Comparison of ENCODE assay signal across 11 cellular contexts in the genomic region with DNA sequence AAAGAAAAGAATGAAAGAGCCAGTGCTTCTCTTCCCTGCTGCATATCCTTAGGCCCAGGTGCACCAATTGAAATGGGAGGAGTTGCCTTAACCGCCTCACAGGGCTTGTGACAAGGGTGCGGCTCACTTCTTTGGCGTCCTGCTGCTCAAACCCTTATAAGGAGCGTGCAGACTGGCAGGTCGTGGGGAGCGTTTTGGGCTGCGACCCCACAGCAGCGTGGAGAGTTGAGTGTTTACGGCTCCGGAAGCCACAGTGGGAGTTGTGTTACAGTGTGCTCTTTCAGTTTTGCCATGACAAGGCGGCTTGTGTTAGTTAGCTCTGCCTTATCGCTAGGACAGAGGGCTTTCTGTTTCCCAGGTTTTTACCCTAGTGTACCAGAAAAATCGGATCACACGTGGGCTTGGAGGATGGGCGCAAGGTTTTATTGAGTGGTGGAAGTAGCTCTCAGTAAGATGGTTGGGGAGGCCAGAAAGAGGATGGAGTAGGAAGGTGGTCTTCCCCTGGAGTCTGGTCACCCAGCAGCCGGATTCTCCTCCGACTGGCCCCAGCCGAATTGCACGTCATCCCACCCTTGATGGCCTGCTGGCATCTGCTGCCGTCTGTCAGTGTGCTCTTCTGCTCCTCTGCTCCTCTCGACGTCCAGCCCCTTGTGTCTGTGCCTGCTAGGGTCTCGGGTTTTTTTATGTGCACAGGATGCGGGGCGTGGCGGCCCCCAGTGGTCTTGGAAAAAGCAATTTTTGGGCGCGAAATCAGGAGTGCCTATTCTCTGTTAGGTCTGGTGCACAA.
DNase-seq lines count a peak whose midpoint lies in the region; ATAC-seq and TF ChIP-seq lines count a peak whose summit lies in the region.
"Had no signal": no experiment of that assay in that cellular context is flagged by ENCODE, and none has a peak within 500 bp of the region (broad histone marks: within the 10 kb centered on the region; RNA-seq: fewer than 3 reads in every experiment).

No MANE protein-coding gene starts in this region.

- TF ChIP-seq CTCF in chondrocyte (IDR thresholded peaks at IDR 0.05) (no peak), breast epithelium (IDR thresholded peaks at IDR 0.05) (no peak), MCF 10A (IDR thresholded peaks at IDR 0.05; ENCODE audit: unreplicated experiment) (no peak)

- H3K27me3 Mint-ChIP-seq in chondrocyte (ENCODE audit: low read depth) (no peaks in the 10 kb centered on the region), MCF 10A (ENCODE audit: insufficient read depth, unreplicated experiment) (no peaks in the 10 kb centered on the region)
- H3K27me3 Mint-ChIP-seq: activated naive CD8-positive, alpha-beta T cell had no signal

- POLR2A ChIA-PET in MCF 10A (lab: Yijun Ruan, JAX), result interaction anchor here (1.3 kb wide), 1 partner anchor 13 kb away, joined by 3 read pairs; no protein-coding TSS in a partner anchor

- H3K36me3 Mint-ChIP-seq in chondrocyte (ENCODE audit: low read depth) (no peaks in the 10 kb centered on the region), MCF 10A (ENCODE audit: insufficient read depth, unreplicated experiment) (peaks cover 7% of the 10 kb centered on the region)
- H3K36me3 Mint-ChIP-seq: activated naive CD8-positive, alpha-beta T cell had no signal

- H3K36me3 ChIP-seq in HUES48 (ENCODE audit: control insufficient read depth, insufficient read depth, low read length), result no peaks in the 10 kb centered on the region
- H3K36me3 ChIP-seq in breast epithelium, result no peaks in the 10 kb centered on the region
- H3K36me3 ChIP-seq: colonic mucosa had no signal

- no peak overlapping the region for H3K9ac ChIP-seq in HUES48 (ENCODE audit: low read depth, low read length)

- CTCF ChIA-PET in MCF 10A (lab: Yijun Ruan, JAX), result no interaction called here

- H3K27ac ChIP-seq in HUES48 (ENCODE audit: low read depth, low read length) (no peak overlapping the region), breast epithelium (no peak overlapping the region)
- H3K27ac ChIP-seq: colonic mucosa had no signal

- H3K4me1 Mint-ChIP-seq in chondrocyte (ENCODE audit: low read depth) (no peaks in the 10 kb centered on the region), MCF 10A (ENCODE audit: insufficient read depth, unreplicated experiment) (peaks cover 12% of the 10 kb centered on the region)

- no TSS peak for BruUV-seq in MCF 10A (replicated peaks; lab: Mats Ljungman, UMichigan)

- H3K4me3 ChIP-seq in HUES48 (ENCODE audit: low read depth, low read length) (peak overlapping the region; percentile 36; the same call in 1 of the 2 replicates), breast epithelium (no peak overlapping the region)
- H3K4me3 ChIP-seq: colonic mucosa had no signal

- intact Hi-C loops in breast epithelium (cut with DNase I; ENCODE audit: low total_unique reads), result no loop called here
- intact Hi-C loops in MCF 10A (cut with micrococcal nuclease), result no loop called here

- H3K4me1 ChIP-seq in HUES48 (ENCODE audit: control insufficient read depth, insufficient read depth, low read length), result peaks cover 17% of the 10 kb centered on the region
- no peaks in the 10 kb centered on the region for H3K4me1 ChIP-seq in breast epithelium
- H3K4me1 ChIP-seq: colonic mucosa had no signal

- DNase-seq in C1 segment of cervical spinal cord (lab: John Stamatoyannopoulos, UW) (peak in 9 of 14 donors; percentile 1 to 51 (median 32)), chondrocyte (ENCODE audit: low spot score) (peak; percentile 86), midbrain (lab: John Stamatoyannopoulos, UW) (peak; percentile 46), NCI-H2029 treated with DMSO at 0.1 percent for 48 hours (lab: John Stamatoyannopoulos, UW) (no peak), breast epithelium (ENCODE audit: low spot score in 2 of 2) (no peak), MCF 10A (ENCODE audit: unreplicated experiment) (no peak)
- DNase-seq: colonic mucosa, DMS79 had no signal

- H3K4me3 Mint-ChIP-seq in chondrocyte (ENCODE audit: unreplicated experiment) (peak overlapping the region; percentile 56), MCF 10A (ENCODE audit: unreplicated experiment) (no peak overlapping the region)
- H3K4me3 Mint-ChIP-seq: activated naive CD8-positive, alpha-beta T cell had no signal

- TF ChIP-seq POLR2A in breast epithelium (IDR thresholded peaks at IDR 0.05), result no peak

- no peaks in the 10 kb centered on the region for H3K27me3 ChIP-seq in HUES48 (ENCODE audit: control insufficient read depth, insufficient read depth, low read length)
- H3K27me3 ChIP-seq in breast epithelium, result no peaks in the 10 kb centered on the region
- H3K27me3 ChIP-seq: colonic mucosa had no signal

- H3K27ac Mint-ChIP-seq in chondrocyte (ENCODE audit: unreplicated experiment) (no peak overlapping the region), MCF 10A (ENCODE audit: low read depth, unreplicated experiment) (no peak overlapping the region)
- H3K27ac Mint-ChIP-seq: activated naive CD8-positive, alpha-beta T cell had no signal

- H3K9me3 Mint-ChIP-seq in chondrocyte (ENCODE audit: low read depth) (no peaks in the 10 kb centered on the region), MCF 10A (ENCODE audit: unreplicated experiment) (peaks cover 32% of the 10 kb centered on the region)

- no peak for ATAC-seq in HG02678 (IDR thresholded peaks at IDR 0.05; ENCODE audit: unreplicated experiment)

- H3K9me3 ChIP-seq in HUES48 (ENCODE audit: control insufficient read depth, insufficient read depth, low read length) (no peaks in the 10 kb centered on the region), breast epithelium (no peaks in the 10 kb centered on the region)
- H3K9me3 ChIP-seq: colonic mucosa had no signal

Comparison
In these comparisons a context has a peak if more than half of its experiments do, and no peak if none do; other contexts are left out.
1. DNase-seq: peak in C1 segment of cervical spinal cord (9 of 14), chondrocyte (single experiment) and midbrain (single experiment); none in NCI-H2029 treated with DMSO at 0.1 percent for 48 hours (single experiment), breast epithelium (0 of 2) and MCF 10A (single experiment).